In the genomic region with DNA sequence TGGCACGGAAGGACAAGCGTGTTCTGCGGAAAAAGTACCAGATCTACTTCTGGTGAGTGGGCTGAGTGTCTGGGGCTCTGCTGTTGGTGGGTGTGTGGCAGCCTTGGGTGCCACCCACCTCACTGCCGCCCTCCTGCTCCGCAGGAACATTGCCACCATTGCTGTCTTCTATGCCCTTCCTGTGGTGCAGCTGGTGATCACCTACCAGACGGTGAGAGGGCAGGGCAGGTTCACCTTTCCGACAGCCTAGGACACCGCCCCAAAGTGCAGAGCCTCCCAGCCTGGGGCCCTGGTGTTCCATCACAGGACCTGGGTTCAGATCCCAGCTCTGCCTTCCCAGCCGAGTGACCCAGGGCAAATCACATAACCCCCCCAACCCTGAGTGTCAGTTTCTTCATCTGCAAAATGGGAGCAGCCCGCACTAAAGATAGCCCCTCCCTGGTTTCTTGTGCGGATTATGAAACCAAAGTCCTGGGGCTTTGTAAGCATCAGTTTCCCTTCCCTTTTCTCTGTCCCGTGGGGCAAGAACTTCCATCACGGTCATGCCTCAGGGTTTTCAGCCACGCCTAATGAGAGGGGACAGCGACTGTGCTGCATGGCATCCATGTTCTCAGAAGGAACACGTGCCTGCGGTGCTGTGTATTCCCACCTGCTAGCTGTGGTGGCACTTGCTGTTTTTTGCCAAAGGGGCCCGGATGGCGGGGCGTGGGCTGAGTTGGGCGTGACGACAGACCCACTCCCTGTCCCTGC, we compare ENCODE assay signal across 9 cellular contexts. TPM values are rescaled to one million over a fixed set of nuclear protein-coding genes. Genes with fewer than 3 reads are reported as not detected.
DNase-seq lines count a peak whose midpoint lies in the region; ATAC-seq and TF ChIP-seq lines count a peak whose summit lies in the region.
"Had no signal": no experiment of that assay in that cellular context is flagged by ENCODE, and none has a peak within 500 bp of the region (broad histone marks: within the 10 kb centered on the region; RNA-seq: fewer than 3 reads in every experiment).

No MANE protein-coding gene starts in this region.

- ATAC-seq in HG03521 (IDR thresholded peaks at IDR 0.05; ENCODE audit: unreplicated experiment) = peak; percentile 41
- peak; percentile 71 for ATAC-seq in upper lobe of right lung

- no peaks in the 10 kb centered on the region for H3K4me1 Mint-ChIP-seq in glutamatergic neuron (ENCODE audit: low read depth, unreplicated experiment)

- no peaks in the 10 kb centered on the region for H3K9me3 Mint-ChIP-seq in glutamatergic neuron (ENCODE audit: unreplicated experiment)

- peaks cover 46% of the 10 kb centered on the region for H3K36me3 ChIP-seq in upper lobe of right lung

- H3K9me3 ChIP-seq in upper lobe of right lung = no peaks in the 10 kb centered on the region

- H3K27ac ChIP-seq in upper lobe of right lung = peak overlapping the region; percentile 63

- H3K27me3 Mint-ChIP-seq in glutamatergic neuron (ENCODE audit: unreplicated experiment) = peaks cover 1% of the 10 kb centered on the region

- no peak overlapping the region for H3K4me3 ChIP-seq in upper lobe of right lung

- no peak for TF ChIP-seq CTCF in glutamatergic neuron (IDR thresholded peaks at IDR 0.05; ENCODE audit: partially characterized antibody, unreplicated experiment)
- TF ChIP-seq CTCF in upper lobe of right lung (IDR thresholded peaks at IDR 0.05) = no peak

- H3K4me3 Mint-ChIP-seq in glutamatergic neuron (ENCODE audit: unreplicated experiment) = no peak overlapping the region

- intact Hi-C loops in upper lobe of right lung (cut with DNase I) = no loop called here

- H3K27me3 ChIP-seq in upper lobe of right lung = no peaks in the 10 kb centered on the region

- no peaks in the 10 kb centered on the region for H3K4me1 ChIP-seq in upper lobe of right lung

- peak; percentile 26 for DNase-seq in activated CD4-positive, CD25-positive, alpha-beta regulatory T cell treated with anti-CD3 and anti-CD28 coated beads, Interleukin-2, amount 50 U/mL, for 72 hours
- no peak for DNase-seq in activated CD4-positive, CD25-positive, alpha-beta regulatory T cell (lab: John Stamatoyannopoulos, UW)
- DNase-seq in glutamatergic neuron (peak; percentile 3), upper lobe of right lung (peak; percentile 76), putamen (ENCODE audit: low spot score) (no peak), GOT3 (lab: John Stamatoyannopoulos, UW) (no peak), superior temporal gyrus (ENCODE audit: extremely low spot score) (no peak)
- DNase-seq: stimulated activated CD4-positive, alpha-beta T cell treated with anti-CD3 and anti-CD28 coated beads, Interleukin-4, amount 100 ng/mL, for 24 hours had no signal

- peaks cover 4% of the 10 kb centered on the region for H3K36me3 Mint-ChIP-seq in glutamatergic neuron (ENCODE audit: unreplicated experiment)

- H3K27ac Mint-ChIP-seq in glutamatergic neuron (ENCODE audit: unreplicated experiment) = no peak overlapping the region

RNA-seq across cellular contexts. Expression of a gene that starts 9.8 kb away (rescaled TPM):
- total RNA-seq in glutamatergic neuron (ENCODE audit: unreplicated experiment) (6.1 TPM), upper lobe of right lung (465 TPM)

RNA-seq across cellular contexts. Expression of a gene that starts 10.8 kb away (rescaled TPM):
- total RNA-seq in glutamatergic neuron (ENCODE audit: unreplicated experiment) = 23.6 TPM
- total RNA-seq in upper lobe of right lung = 107 TPM

RNA-seq across cellular contexts. Expression of a gene that starts 42.5 kb away (rescaled TPM):
- total RNA-seq in glutamatergic neuron (ENCODE audit: unreplicated experiment) (109 TPM), upper lobe of right lung (57.8 TPM)

RNA-seq across cellular contexts. Expression of a gene that starts 43.1 kb away (rescaled TPM):
- total RNA-seq in glutamatergic neuron (ENCODE audit: unreplicated experiment) = 43.0 TPM
- 27.1 TPM for total RNA-seq in upper lobe of right lung

RNA-seq across cellular contexts. Expression of a gene that starts 45.3 kb away (rescaled TPM):
- 161 TPM for total RNA-seq in glutamatergic neuron (ENCODE audit: unreplicated experiment)
- total RNA-seq in upper lobe of right lung = 86.9 TPM

Comparison
In these comparisons a context has a peak if more than half of its experiments do, and no peak if none do; other contexts are left out.
1. DNase-seq: peak in activated CD4-positive, CD25-positive, alpha-beta regulatory T cell treated with anti-CD3 and anti-CD28 coated beads, Interleukin-2, amount 50 U/mL, for 72 hours (single experiment), glutamatergic neuron (single experiment) and upper lobe of right lung (single experiment); none in activated CD4-positive, CD25-positive, alpha-beta regulatory T cell (0 of 4), putamen (single experiment), GOT3 (single experiment) and superior temporal gyrus (single experiment).
2. RNA of a gene that starts 9.8 kb away (total RNA-seq): 465 TPM in upper lobe of right lung (single experiment); 6.1 TPM in glutamatergic neuron (single experiment); every median in the first group is over 10 times any median in the second.